In the genomic region with DNA sequence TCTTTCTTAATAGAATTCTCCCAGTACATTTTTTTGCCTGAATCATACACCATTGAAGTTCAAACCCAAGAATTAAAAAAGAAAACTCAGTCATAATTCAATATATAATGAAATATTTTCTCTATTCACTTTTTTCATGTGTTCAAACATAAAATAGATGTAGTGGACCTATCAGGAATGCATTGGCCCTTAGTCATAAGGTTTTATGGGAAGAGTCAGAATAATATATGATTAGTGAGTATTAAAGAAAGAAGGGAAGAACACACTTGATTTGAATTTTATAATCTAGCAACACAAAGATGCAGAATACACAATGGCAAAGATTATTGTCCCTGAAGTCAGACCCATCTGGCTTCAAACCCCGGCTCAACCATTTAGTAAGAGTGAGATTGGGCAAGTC, we compare ENCODE assay signal across 27 cellular contexts.
"Had no signal": no experiment of that assay in that cellular context is flagged by ENCODE, and none has a peak within 500 bp of the region (broad histone marks: within the 10 kb centered on the region; RNA-seq: fewer than 3 reads in every experiment).

No MANE protein-coding gene starts in this region.

- ATAC-seq: esophagus mucosa; gastrocnemius medialis; left lobe of liver; mucosa of descending colon; natural killer cell treated with Interleukin-12 subunit alpha and Interleukin-12 subunit beta and Interleukin-15 and Interleukin-18, amount 100 ng/mL, for 72 hours; right lobe of liver; stimulated activated naive CD8-positive, alpha-beta T cell treated with anti-CD3 and anti-CD28 coated beads, Interleukin-15, amount 100 ng/mL, for 72 hours; upper lobe of right lung had no signal

- FAIRE-seq: keratinocyte had no signal

- H3K27me3 ChIP-seq: gastrocnemius medialis, neutrophil, right lobe of liver, suprapubic skin, transverse colon, upper lobe of right lung, uterus had no signal

- H3K4me1 ChIP-seq: gastrocnemius medialis, parathyroid adenoma, right lobe of liver, suprapubic skin, upper lobe of right lung, uterus had no signal

- H3K36me3 ChIP-seq: gastrocnemius medialis, neutrophil, right lobe of liver, suprapubic skin, transverse colon, upper lobe of right lung, uterus had no signal

- DNase-seq: effector CD8-positive, alpha-beta T cell; endodermal cell; gastrocnemius medialis; head of caudate nucleus; mesenchymal stem cell; mucosa of descending colon; naive B cell; right lobe of liver; stimulated activated CD4-positive, alpha-beta T cell treated with anti-CD3 and anti-CD28 coated beads, Interleukin-12 subunit alpha, Interleukin-12 subunit beta, amount 100 ng/mL, for 4 hours; stimulated activated CD4-positive, alpha-beta T cell treated with anti-CD3 and anti-CD28 coated beads, Interleukin-1b, Interleukin-23, amount 100 ng/mL, for 48 hours; stimulated activated CD4-positive, alpha-beta T cell treated with anti-CD3 and anti-CD28 coated beads, Interleukin-4, amount 100 ng/mL, for 1 hour; stimulated activated CD8-positive, alpha-beta memory T cell treated with anti-CD3 and anti-CD28 coated beads, Interleukin-4, amount 100 ng/mL, for 48 hours; stimulated activated naive CD4-positive, alpha-beta T cell; stimulated activated naive CD8-positive, alpha-beta T cell treated with anti-CD3 and anti-CD28 coated beads, Interleukin-15, amount 100 ng/mL, for 72 hours; transverse colon; upper lobe of right lung; uterus had no signal

- H3K4me3 ChIP-seq: gastrocnemius medialis, lung, mucosa of descending colon, right lobe of liver, smooth muscle cell, suprapubic skin, transverse colon, upper lobe of right lung, uterus had no signal

- H3K27ac ChIP-seq: epithelial cell of prostate, gastrocnemius medialis, neutrophil, parathyroid adenoma, right lobe of liver, suprapubic skin, transverse colon, upper lobe of right lung had no signal

- H3K9me3 ChIP-seq: gastrocnemius medialis, mucosa of descending colon, neutrophil, right lobe of liver, suprapubic skin, transverse colon, upper lobe of right lung, uterus had no signal

- H2AFZ ChIP-seq: parathyroid adenoma had no signal

- H3K9ac ChIP-seq: parathyroid adenoma had no signal

- H3K79me2 ChIP-seq: parathyroid adenoma had no signal
